In the genomic region with DNA sequence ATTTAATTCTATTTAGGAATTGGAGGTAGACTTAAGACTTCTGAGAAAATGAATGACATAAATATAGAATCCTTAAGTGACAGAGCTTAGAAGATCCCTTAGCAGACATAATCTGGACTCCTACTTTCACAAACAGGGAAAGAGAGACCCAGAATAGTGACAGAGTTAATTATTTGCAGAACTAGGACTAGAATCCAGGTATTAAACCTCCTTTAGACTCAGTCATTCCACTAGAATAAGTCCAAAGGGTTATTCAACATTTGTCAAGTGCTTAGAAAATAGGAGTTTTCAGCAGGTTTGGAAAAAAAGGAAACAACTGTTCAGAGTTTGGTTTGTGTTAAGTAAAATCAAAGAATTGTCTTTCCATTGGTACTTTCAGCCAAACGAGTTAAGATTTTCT, we compare ENCODE assay signal across 12 cellular contexts.
"Had no signal": no experiment of that assay in that cellular context is flagged by ENCODE, and none has a peak within 500 bp of the region (broad histone marks: within the 10 kb centered on the region; RNA-seq: fewer than 3 reads in every experiment).

No MANE protein-coding gene starts in this region.

- H3K4me3 ChIP-seq: mucosa of descending colon had no signal

- H3K27ac Mint-ChIP-seq: activated CD4-positive, alpha-beta memory T cell treated with anti-CD3 and anti-CD28 coated beads, Interleukin-2, amount 10 ng/mL, durations not matched to agents 7 days and 5 days; activated naive CD8-positive, alpha-beta T cell; natural killer cell had no signal

- DNase-seq: activated CD4-positive, alpha-beta memory T cell treated with anti-CD3 and anti-CD28 coated beads, Interleukin-2, amount 10 ng/mL, durations not matched to agents 7 days and 5 days; activated gamma-delta T cell; activated T-cell treated with anti-CD3 and anti-CD28 coated beads, Interleukin-2, amount 50 U/mL, for 48 hours; amygdala; cerebellar nuclear complex; mucosa of descending colon; natural killer cell; occipital lobe; stimulated activated CD4-positive, alpha-beta T cell treated with anti-CD3 and anti-CD28 coated beads, Interleukin-12 subunit alpha, Interleukin-12 subunit beta, amount 100 ng/mL, for 4 hours; stimulated activated naive CD4-positive, alpha-beta T cell treated with Interleukin-2 at 50 U/mL for 16 hours; T-helper 9 cell had no signal

- H3K4me3 Mint-ChIP-seq: activated CD4-positive, alpha-beta memory T cell treated with anti-CD3 and anti-CD28 coated beads, Interleukin-2, amount 10 ng/mL, durations not matched to agents 7 days and 5 days; activated naive CD8-positive, alpha-beta T cell; natural killer cell had no signal

- ATAC-seq: natural killer cell had no signal

- H3K27me3 Mint-ChIP-seq: activated CD4-positive, alpha-beta memory T cell treated with anti-CD3 and anti-CD28 coated beads, Interleukin-2, amount 10 ng/mL, durations not matched to agents 7 days and 5 days; activated naive CD8-positive, alpha-beta T cell had no signal

- H3K9me3 ChIP-seq: mucosa of descending colon had no signal

- H3K4me1 Mint-ChIP-seq: activated CD4-positive, alpha-beta memory T cell treated with anti-CD3 and anti-CD28 coated beads, Interleukin-2, amount 10 ng/mL, durations not matched to agents 7 days and 5 days; natural killer cell had no signal
